In genomic region chr16:84608281-84608680, GRCh38 we compare ENCODE assay signal across 12 cellular contexts. TPM values are rescaled to one million over a fixed set of nuclear protein-coding genes. Genes with fewer than 3 reads are reported as not detected.
DNase-seq lines count a peak whose midpoint lies in the region; ATAC-seq and TF ChIP-seq lines count a peak whose summit lies in the region.
"Had no signal": no experiment of that assay in that cellular context is flagged by ENCODE, and none has a peak within 500 bp of the region (broad histone marks: within the 10 kb centered on the region; RNA-seq: fewer than 3 reads in every experiment).

No MANE protein-coding gene starts in this region.

- peak overlapping the region; percentile 91 for H3K27ac Mint-ChIP-seq in activated CD4-positive, alpha-beta T cell treated with anti-CD3 and anti-CD28 coated beads for 36 hours
- peak overlapping the region; percentile 90 for H3K27ac Mint-ChIP-seq in central memory CD8-positive, alpha-beta T cell (ENCODE audit: low read depth)
- H3K27ac Mint-ChIP-seq in stimulated activated naive CD8-positive, alpha-beta T cell treated with anti-CD3 and anti-CD28 coated beads, Interleukin-15, amount 100 ng/mL, for 72 hours = peak overlapping the region; percentile 23 to 84

- peak overlapping the region; percentile 58 for H3K27ac ChIP-seq in OCI-LY7 (ENCODE audit: low read depth, low read length, poor library complexity, severe bottlenecking)

- peaks cover 77% of the 10 kb centered on the region for H3K4me1 ChIP-seq in OCI-LY7 (ENCODE audit: insufficient read depth, low read length, poor library complexity, severe bottlenecking)

- ATAC-seq in activated CD4-positive, alpha-beta T cell treated with anti-CD3 and anti-CD28 coated beads for 36 hours = peak; percentile 45
- peak; percentile 60 for ATAC-seq in central memory CD8-positive, alpha-beta T cell (replicated peaks; ENCODE audit: extremely low read depth, poor library complexity, severe bottlenecking)
- peak; percentile 60 for ATAC-seq in stimulated activated naive CD8-positive, alpha-beta T cell treated with anti-CD3 and anti-CD28 coated beads, Interleukin-15, amount 100 ng/mL, for 72 hours
- ATAC-seq in HG02678 (IDR thresholded peaks at IDR 0.05; ENCODE audit: unreplicated experiment) = no peak
- ATAC-seq: A549 had no signal

- H3K4me3 ChIP-seq in OCI-LY7 (ENCODE audit: low read depth, low read length, poor library complexity, severe bottlenecking) (peak overlapping the region; percentile 31), foreskin fibroblast (ENCODE audit: low read depth in 1 of 2, low read length in 2 of 2) (no peak overlapping the region)
- H3K4me3 ChIP-seq: A549 had no signal

- H3K79me2 ChIP-seq in OCI-LY7 (ENCODE audit: insufficient read depth, low read depth, low read length) = peaks cover 85% of the 10 kb centered on the region

- H3K4me3 Mint-ChIP-seq in activated CD4-positive, alpha-beta T cell treated with anti-CD3 and anti-CD28 coated beads for 36 hours = peak overlapping the region; percentile 56
- peak overlapping the region; percentile 75 for H3K4me3 Mint-ChIP-seq in central memory CD8-positive, alpha-beta T cell
- H3K4me3 Mint-ChIP-seq in stimulated activated naive CD8-positive, alpha-beta T cell treated with anti-CD3 and anti-CD28 coated beads, Interleukin-15, amount 100 ng/mL, for 72 hours = peak overlapping the region; percentile 58 to 76

- H3K36me3 Mint-ChIP-seq in activated CD4-positive, alpha-beta T cell treated with anti-CD3 and anti-CD28 coated beads for 36 hours (ENCODE audit: low read depth) = peaks cover 63% of the 10 kb centered on the region
- peaks cover 13% of the 10 kb centered on the region for H3K36me3 Mint-ChIP-seq in central memory CD8-positive, alpha-beta T cell (ENCODE audit: insufficient read depth)

- H3K36me3 ChIP-seq in OCI-LY7 (ENCODE audit: insufficient read depth, low read length) = peaks cover 81% of the 10 kb centered on the region

- H3K4me2 ChIP-seq in OCI-LY7 (ENCODE audit: low read length) = peak overlapping the region; percentile 66
- H3K4me2 ChIP-seq: A549 had no signal

- peaks cover 89% of the 10 kb centered on the region for H3K4me1 Mint-ChIP-seq in activated CD4-positive, alpha-beta T cell treated with anti-CD3 and anti-CD28 coated beads for 36 hours
- peaks cover 85% of the 10 kb centered on the region for H3K4me1 Mint-ChIP-seq in central memory CD8-positive, alpha-beta T cell
- peaks cover 99% of the 10 kb centered on the region for H3K4me1 Mint-ChIP-seq in stimulated activated naive CD8-positive, alpha-beta T cell treated with anti-CD3 and anti-CD28 coated beads, Interleukin-15, amount 100 ng/mL, for 72 hours

- peak; percentile 59 for DNase-seq in activated CD4-positive, alpha-beta T cell treated with anti-CD3 and anti-CD28 coated beads for 36 hours
- DNase-seq in activated CD4-positive, alpha-beta T cell treated with anti-CD3 and anti-CD28 coated beads for 1 hour = no peak
- DNase-seq in OCI-LY7 (ENCODE audit: low spot score) (no peak), foreskin fibroblast (no peak), HEK293T (ENCODE audit: extremely low spot score) (no peak)
- DNase-seq in central memory CD8-positive, alpha-beta T cell (ENCODE audit: low spot score in 2 of 2) = peak in 1 of 2 donors; percentile 45
- DNase-seq in stimulated activated naive CD8-positive, alpha-beta T cell treated with anti-CD3 and anti-CD28 coated beads, Interleukin-15, amount 100 ng/mL, for 72 hours = no peak
- DNase-seq: amniotic stem cell; NCI-H1436; stimulated activated CD4-positive, alpha-beta T cell treated with anti-CD3 and anti-CD28 coated beads, Interleukin-12 subunit alpha, Interleukin-12 subunit beta, amount 100 ng/mL, for 4 hours had no signal

- intact Hi-C loops in activated CD4-positive, alpha-beta T cell treated with anti-CD3 and anti-CD28 coated beads for 36 hours (cut with DNase I, micrococcal nuclease) = loop anchor here in 1 of 2 experiments (1.0 kb wide), 1 partner anchor 8 kb away; no protein-coding TSS in a partner anchor
- intact Hi-C loops in OCI-LY7 (cut with micrococcal nuclease; ENCODE audit: unreplicated experiment) = no loop called here

- no peaks in the 10 kb centered on the region for H3K27me3 Mint-ChIP-seq in activated CD4-positive, alpha-beta T cell treated with anti-CD3 and anti-CD28 coated beads for 36 hours
- no peaks in the 10 kb centered on the region for H3K27me3 Mint-ChIP-seq in central memory CD8-positive, alpha-beta T cell
- H3K27me3 Mint-ChIP-seq in stimulated activated naive CD8-positive, alpha-beta T cell treated with anti-CD3 and anti-CD28 coated beads, Interleukin-15, amount 100 ng/mL, for 72 hours = no peaks in the 10 kb centered on the region

- H3K9me3 ChIP-seq in OCI-LY7 (ENCODE audit: low read length) = peaks cover 5% of the 10 kb centered on the region; the same call in 1 of the 2 replicates

- BruUV-seq in OCI-LY7 (replicated peaks; lab: Mats Ljungman, UMichigan) = no TSS peak

- no peak overlapping the region for H2AFZ ChIP-seq in OCI-LY7 (ENCODE audit: low read length)

- POLR2A ChIA-PET in activated CD4-positive, alpha-beta T cell treated with anti-CD3 and anti-CD28 coated beads for 36 hours (lab: Charles Lee) = interaction anchor here (0.7 to 1.4 kb wide), 2 partner anchors 9 to 10 kb away, joined by 3 to 21 read pairs; no protein-coding TSS in a partner anchor
- POLR2A ChIA-PET in OCI-LY7 (lab: Charles Lee) (interaction anchor here (0.9 to 1.8 kb wide), 7 partner anchors 8 to 94 kb away, joined by 3 to 6 read pairs (median 3); no protein-coding TSS in a partner anchor), HEK293T (lab: Yijun Ruan, JAX) (no interaction called here)

- H3K9me2 ChIP-seq in OCI-LY7 (ENCODE audit: insufficient read depth, low read length) = no peaks in the 10 kb centered on the region

- TF ChIP-seq CTCF in OCI-LY7 (conservative IDR thresholded peaks at IDR 0.05; ENCODE audit: low read length) (no peak), foreskin fibroblast (IDR thresholded peaks at IDR 0.05; ENCODE audit: low read depth, low read length) (no peak)

- peaks cover 13% of the 10 kb centered on the region; the same call in 1 of the 2 replicates for H4K20me1 ChIP-seq in OCI-LY7 (ENCODE audit: insufficient read depth, low read length)

- CTCF ChIA-PET in activated CD4-positive, alpha-beta T cell treated with anti-CD3 and anti-CD28 coated beads for 36 hours (lab: Charles Lee) = interaction anchor here (0.7 to 1.4 kb wide), 4 partner anchors 8 to 147 kb away, joined by 3 to 4 read pairs (median 3); no protein-coding TSS in a partner anchor
- CTCF ChIA-PET in OCI-LY7 (lab: Charles Lee; ENCODE audit: unreplicated experiment) = no interaction called here
- CTCF ChIA-PET in HEK293T (lab: Yijun Ruan, JAX) = no interaction called here

- H3K9me3 Mint-ChIP-seq in activated CD4-positive, alpha-beta T cell treated with anti-CD3 and anti-CD28 coated beads for 36 hours (ENCODE audit: low read depth) = peaks cover 7% of the 10 kb centered on the region
- H3K9me3 Mint-ChIP-seq in central memory CD8-positive, alpha-beta T cell = no peaks in the 10 kb centered on the region
- H3K9me3 Mint-ChIP-seq in stimulated activated naive CD8-positive, alpha-beta T cell treated with anti-CD3 and anti-CD28 coated beads, Interleukin-15, amount 100 ng/mL, for 72 hours = peaks cover 0 to 10% of the 10 kb centered on the region in 2 donors

TF ChIP-seq in HEK293T, 16 proteins besides CTCF, POLR2A, EP300 and RAD21:
- TF ChIP-seq LEF1 (IDR thresholded peaks at IDR 0.05; ENCODE audit: borderline replicate concordance) = no peak
- TF ChIP-seq ELF4 (IDR thresholded peaks at IDR 0.05) = no peak
- no peak for TF ChIP-seq FOXK2 (IDR thresholded peaks at IDR 0.05)
- no peak for TF ChIP-seq PKNOX1 (IDR thresholded peaks at IDR 0.05)
TF ChIP-seq in HEK293T: peak in this region for 0.

RNA-seq across cellular contexts. Expression of gene COTL1, which starts 9.6 kb away (rescaled TPM):
- 100 to 1,000 TPM; 353 to 384 TPM for total RNA-seq in activated CD4-positive, alpha-beta T cell treated with anti-CD3 and anti-CD28 coated beads for 36 hours
- total RNA-seq in OCI-LY7 (2014; rRNA removed; shearing (Covaris generic)) = 119 and 125 TPM in 2 replicates
- total RNA-seq in OCI-LY7 (2022) = 214 and 232 TPM in 2 replicates

RNA-seq across cellular contexts. Expression of gene KLHL36, which starts 40.0 kb away (rescaled TPM):
- total RNA-seq in activated CD4-positive, alpha-beta T cell treated with anti-CD3 and anti-CD28 coated beads for 36 hours = 10 to 100 TPM; 31.1 to 43.2 TPM
- total RNA-seq in OCI-LY7 (2014; rRNA removed; shearing (Covaris generic)) = 50.1 and 58.9 TPM in 2 replicates
- total RNA-seq in OCI-LY7 (2022) = 66.1 and 69.0 TPM in 2 replicates
